25 cellular contexts compared by ENCODE assay signal in the genomic region with DNA sequence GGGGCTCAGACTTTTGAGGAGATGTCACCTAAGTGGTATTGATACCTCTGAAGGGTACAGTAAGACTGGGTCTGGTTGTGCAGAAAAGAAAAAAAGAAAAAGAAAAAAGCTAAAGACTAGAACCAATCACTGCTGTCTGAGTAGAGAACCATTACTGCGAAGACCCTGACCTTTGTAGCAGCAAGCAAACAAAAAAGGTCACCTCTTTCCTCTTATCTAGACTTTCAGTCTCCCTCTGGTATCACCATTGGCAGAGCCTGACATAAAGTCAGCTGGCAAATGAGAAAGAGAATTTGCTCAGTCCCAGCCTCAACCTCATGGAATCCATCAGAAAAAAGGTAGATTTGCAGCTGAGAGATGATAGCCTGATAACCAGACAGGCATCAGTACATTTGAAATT. TPM values are rescaled to one million over a fixed set of nuclear protein-coding genes. Genes with fewer than 3 reads are reported as not detected.
DNase-seq lines count a peak whose midpoint lies in the region; ATAC-seq and TF ChIP-seq lines count a peak whose summit lies in the region.
"Had no signal": no experiment of that assay in that cellular context is flagged by ENCODE, and none has a peak within 500 bp of the region (broad histone marks: within the 10 kb centered on the region; RNA-seq: fewer than 3 reads in every experiment).

No MANE protein-coding gene starts in this region.

- no peaks in the 10 kb centered on the region for H3K27me3 ChIP-seq in CD8-positive, alpha-beta T cell (ENCODE audit: insufficient read depth, low read length)
- H3K27me3 ChIP-seq: SJCRH30 had no signal

- no peak overlapping the region for H3K4me3 Mint-ChIP-seq in CD8-positive, alpha-beta T cell
- no peak overlapping the region for H3K4me3 Mint-ChIP-seq in stimulated activated memory B cell treated with anti-CD40 and anti-IgM and Interleukin-4, amounts not matched to agents 10 μg/mL and 1 μg/mL and 100 μg/mL, for 72 hours
- H3K4me3 Mint-ChIP-seq in activated CD8-positive, alpha-beta T cell treated with anti-CD3 and anti-CD28 coated beads for 36 hours = no peak overlapping the region
- no peak overlapping the region for H3K4me3 Mint-ChIP-seq in T-cell
- H3K4me3 Mint-ChIP-seq: B cell, H9, IgD-negative memory B cell had no signal

- TF ChIP-seq CTCF in CD8-positive, alpha-beta T cell (IDR thresholded peaks at IDR 0.05) = no peak
- TF ChIP-seq CTCF in activated CD8-positive, alpha-beta T cell treated with anti-CD3 and anti-CD28 coated beads for 36 hours (IDR thresholded peaks at IDR 0.05) = no peak

- no peak for DNase-seq in CD8-positive, alpha-beta T cell
- DNase-seq in left kidney (ENCODE audit: low read depth, low spot score) = peak; percentile 25
- no peak for DNase-seq in A172 (ENCODE audit: low spot score)
- DNase-seq in NCI-H2196 (lab: John Stamatoyannopoulos, UW; ENCODE audit: unreplicated experiment) = no peak
- DNase-seq in activated CD8-positive, alpha-beta T cell treated with anti-CD3 and anti-CD28 coated beads for 36 hours = no peak
- no peak for DNase-seq in T-cell
- DNase-seq: H9, NCI-H1048, NCI-H1694, NCI-H2081, NCI-H2171, NCI-H446, NCI-H526, PC-9, SJCRH30 had no signal

- intact Hi-C loops in CD8-positive, alpha-beta T cell (cut with DNase I, micrococcal nuclease) = no loop called here
- intact Hi-C loops in activated CD8-positive, alpha-beta T cell treated with anti-CD3 and anti-CD28 coated beads for 36 hours (cut with micrococcal nuclease) = no loop called here

- POLR2A ChIA-PET in CD8-positive, alpha-beta T cell (lab: Charles Lee) = no interaction called here
- POLR2A ChIA-PET in activated CD8-positive, alpha-beta T cell treated with anti-CD3 and anti-CD28 coated beads for 36 hours (lab: Charles Lee) = no interaction called here
- POLR2A ChIA-PET in T-cell (lab: Charles Lee) = no interaction called here

- ATAC-seq in CD8-positive, alpha-beta T cell = no peak
- ATAC-seq in stimulated activated memory B cell treated with anti-CD40 and anti-IgM and Interleukin-4, amounts not matched to agents 10 μg/mL and 1 μg/mL and 100 μg/mL, for 72 hours = peak; percentile 41
- ATAC-seq in activated CD8-positive, alpha-beta T cell treated with anti-CD3 and anti-CD28 coated beads for 36 hours = no peak
- no peak for ATAC-seq in T-cell (replicated peaks in 1 of 4)
- ATAC-seq: Right ventricle myocardium inferior, SK-N-SH treated with all-trans-retinoic acid at 6 μM for 48 hours had no signal

- no peaks in the 10 kb centered on the region for H3K36me3 Mint-ChIP-seq in CD8-positive, alpha-beta T cell
- no peaks in the 10 kb centered on the region for H3K36me3 Mint-ChIP-seq in stimulated activated memory B cell treated with anti-CD40 and anti-IgM and Interleukin-4, amounts not matched to agents 10 μg/mL and 1 μg/mL and 100 μg/mL, for 72 hours
- H3K36me3 Mint-ChIP-seq in activated CD8-positive, alpha-beta T cell treated with anti-CD3 and anti-CD28 coated beads for 36 hours (ENCODE audit: low read depth) = no peaks in the 10 kb centered on the region
- no peaks in the 10 kb centered on the region for H3K36me3 Mint-ChIP-seq in T-cell

- CTCF ChIA-PET in CD8-positive, alpha-beta T cell (lab: Charles Lee) = interaction anchor here (0.9 to 3.8 kb wide), 5 partner anchors 30 to 285 kb away, joined by 3 to 19 read pairs (median 8); no protein-coding TSS in a partner anchor
- CTCF ChIA-PET in activated CD8-positive, alpha-beta T cell treated with anti-CD3 and anti-CD28 coated beads for 36 hours (lab: Charles Lee) = interaction anchor here (0.6 to 1.6 kb wide), 3 partner anchors 8 to 1055 kb away, joined by 3 to 5 read pairs (median 4); no protein-coding TSS in a partner anchor
- CTCF ChIA-PET in T-cell (lab: Charles Lee) = no interaction called here

- peaks cover 58% of the 10 kb centered on the region for H3K4me1 Mint-ChIP-seq in CD8-positive, alpha-beta T cell (ENCODE audit: low read depth)
- peaks cover 17% of the 10 kb centered on the region for H3K4me1 Mint-ChIP-seq in stimulated activated memory B cell treated with anti-CD40 and anti-IgM and Interleukin-4, amounts not matched to agents 10 μg/mL and 1 μg/mL and 100 μg/mL, for 72 hours
- peaks cover 56% of the 10 kb centered on the region for H3K4me1 Mint-ChIP-seq in activated CD8-positive, alpha-beta T cell treated with anti-CD3 and anti-CD28 coated beads for 36 hours (ENCODE audit: low read depth)
- H3K4me1 Mint-ChIP-seq in T-cell = peaks cover 56 to 76% (median 56%) of the 10 kb centered on the region in 3 donors

- peaks cover 7% of the 10 kb centered on the region for H3K27me3 Mint-ChIP-seq in CD8-positive, alpha-beta T cell (ENCODE audit: low read depth)
- H3K27me3 Mint-ChIP-seq in stimulated activated memory B cell treated with anti-CD40 and anti-IgM and Interleukin-4, amounts not matched to agents 10 μg/mL and 1 μg/mL and 100 μg/mL, for 72 hours = peaks cover 55% of the 10 kb centered on the region
- H3K27me3 Mint-ChIP-seq in activated CD8-positive, alpha-beta T cell treated with anti-CD3 and anti-CD28 coated beads for 36 hours = no peaks in the 10 kb centered on the region
- peaks cover 0 to 49% of the 10 kb centered on the region in 2 donors for H3K27me3 Mint-ChIP-seq in T-cell

- H3K27ac ChIP-seq in CD8-positive, alpha-beta T cell (ENCODE audit: low read depth, low read length) = no peak overlapping the region
- H3K27ac ChIP-seq in KOPT-K1 (ENCODE audit: low read depth, low read length, poor library complexity, severe bottlenecking) = peak overlapping the region; percentile 92
- H3K27ac ChIP-seq: KMS-11, PC-9, SJCRH30 had no signal

- no peaks in the 10 kb centered on the region for H3K36me3 ChIP-seq in CD8-positive, alpha-beta T cell (ENCODE audit: insufficient read depth, low read length)
- no peaks in the 10 kb centered on the region for H3K36me3 ChIP-seq in KOPT-K1 (ENCODE audit: insufficient read depth, low read length)
- H3K36me3 ChIP-seq: SJCRH30 had no signal

- peak overlapping the region; percentile 84 for H3K27ac Mint-ChIP-seq in CD8-positive, alpha-beta T cell
- no peak overlapping the region for H3K27ac Mint-ChIP-seq in stimulated activated memory B cell treated with anti-CD40 and anti-IgM and Interleukin-4, amounts not matched to agents 10 μg/mL and 1 μg/mL and 100 μg/mL, for 72 hours
- no peak overlapping the region for H3K27ac Mint-ChIP-seq in activated CD8-positive, alpha-beta T cell treated with anti-CD3 and anti-CD28 coated beads for 36 hours
- peak overlapping the region in 1 of 2 donors; percentile 71 for H3K27ac Mint-ChIP-seq in T-cell
- H3K27ac Mint-ChIP-seq: H9, IgD-negative memory B cell had no signal

- H3K9me3 Mint-ChIP-seq in CD8-positive, alpha-beta T cell = no peaks in the 10 kb centered on the region
- H3K9me3 Mint-ChIP-seq in stimulated activated memory B cell treated with anti-CD40 and anti-IgM and Interleukin-4, amounts not matched to agents 10 μg/mL and 1 μg/mL and 100 μg/mL, for 72 hours = no peaks in the 10 kb centered on the region
- no peaks in the 10 kb centered on the region for H3K9me3 Mint-ChIP-seq in activated CD8-positive, alpha-beta T cell treated with anti-CD3 and anti-CD28 coated beads for 36 hours
- H3K9me3 Mint-ChIP-seq in T-cell = no peaks in the 10 kb centered on the region
- H3K9me3 Mint-ChIP-seq: H9, IgD-negative memory B cell had no signal

- peaks cover 49% of the 10 kb centered on the region for H3K4me1 ChIP-seq in CD8-positive, alpha-beta T cell (ENCODE audit: insufficient read depth, low read length)
- H3K4me1 ChIP-seq: SJCRH30 had no signal

- no peaks in the 10 kb centered on the region for H3K9me3 ChIP-seq in CD8-positive, alpha-beta T cell (ENCODE audit: low read length)
- H3K9me3 ChIP-seq in KOPT-K1 (ENCODE audit: insufficient read depth, low read length, poor library complexity, severe bottlenecking) = no peaks in the 10 kb centered on the region
- H3K9me3 ChIP-seq: SJCRH30 had no signal

- H3K4me3 ChIP-seq in CD8-positive, alpha-beta T cell (ENCODE audit: low read depth, low read length) = no peak overlapping the region
- H3K4me3 ChIP-seq: PC-9, SJCRH30 had no signal

RNA-seq across cellular contexts. Expression of a gene that starts 2.6 kb away (rescaled TPM):
- not detected for total RNA-seq in CD8-positive, alpha-beta T cell
- total RNA-seq in A172 (2014; rRNA removed; shearing (Covaris generic)) = not detected in 2 replicates
- not detected for total RNA-seq in activated CD8-positive, alpha-beta T cell treated with anti-CD3 and anti-CD28 coated beads for 36 hours
- under 1 TPM in 3 of 5 donors, not detected in 2; 0.13 to 0.38 (median 0.30) TPM for total RNA-seq in T-cell
- total RNA-seq: B cell, Daoy, G401, H9, PC-9, Right ventricle myocardium inferior, RPMI7951, SJCRH30 had no signal

RNA-seq across cellular contexts. Expression of a gene that starts 30.2 kb away (rescaled TPM):
- under 1 TPM; 0.19 to 0.44 TPM for total RNA-seq in CD8-positive, alpha-beta T cell
- total RNA-seq in A172 (2014; rRNA removed; shearing (Covaris generic)) = not detected in 2 replicates
- total RNA-seq in activated CD8-positive, alpha-beta T cell treated with anti-CD3 and anti-CD28 coated beads for 36 hours = under 1 TPM in 1 of 2 experiments, not detected in 1; 0.16 TPM
- 1 to 10 TPM; 1.3 to 8.2 (median 1.7) TPM for total RNA-seq in T-cell
- total RNA-seq: Daoy, G401, H9, RPMI7951, SJCRH30 had no signal

RNA-seq across cellular contexts. Expression of a gene that starts 57.2 kb away (rescaled TPM):
- not detected for total RNA-seq in CD8-positive, alpha-beta T cell
- total RNA-seq in A172 (2014; rRNA removed; shearing (Covaris generic)) = not detected in 2 replicates
- total RNA-seq in activated CD8-positive, alpha-beta T cell treated with anti-CD3 and anti-CD28 coated beads for 36 hours = not detected
- not detected for total RNA-seq in T-cell
- total RNA-seq: B cell, Daoy, G401, H9, PC-9, Right ventricle myocardium inferior, RPMI7951, SJCRH30 had no signal

Comparison
In these comparisons a context has a peak if more than half of its experiments do, and no peak if none do; other contexts are left out.
1. CTCF ChIA-PET loops: an anchor here in CD8-positive, alpha-beta T cell (0.9 to 3.8 kb wide) and activated CD8-positive, alpha-beta T cell treated with anti-CD3 and anti-CD28 coated beads for 36 hours (0.6 to 1.6 kb wide); none called in T-cell.